Comparison of ENCODE assay signal across 8 cellular contexts in the genomic region with DNA sequence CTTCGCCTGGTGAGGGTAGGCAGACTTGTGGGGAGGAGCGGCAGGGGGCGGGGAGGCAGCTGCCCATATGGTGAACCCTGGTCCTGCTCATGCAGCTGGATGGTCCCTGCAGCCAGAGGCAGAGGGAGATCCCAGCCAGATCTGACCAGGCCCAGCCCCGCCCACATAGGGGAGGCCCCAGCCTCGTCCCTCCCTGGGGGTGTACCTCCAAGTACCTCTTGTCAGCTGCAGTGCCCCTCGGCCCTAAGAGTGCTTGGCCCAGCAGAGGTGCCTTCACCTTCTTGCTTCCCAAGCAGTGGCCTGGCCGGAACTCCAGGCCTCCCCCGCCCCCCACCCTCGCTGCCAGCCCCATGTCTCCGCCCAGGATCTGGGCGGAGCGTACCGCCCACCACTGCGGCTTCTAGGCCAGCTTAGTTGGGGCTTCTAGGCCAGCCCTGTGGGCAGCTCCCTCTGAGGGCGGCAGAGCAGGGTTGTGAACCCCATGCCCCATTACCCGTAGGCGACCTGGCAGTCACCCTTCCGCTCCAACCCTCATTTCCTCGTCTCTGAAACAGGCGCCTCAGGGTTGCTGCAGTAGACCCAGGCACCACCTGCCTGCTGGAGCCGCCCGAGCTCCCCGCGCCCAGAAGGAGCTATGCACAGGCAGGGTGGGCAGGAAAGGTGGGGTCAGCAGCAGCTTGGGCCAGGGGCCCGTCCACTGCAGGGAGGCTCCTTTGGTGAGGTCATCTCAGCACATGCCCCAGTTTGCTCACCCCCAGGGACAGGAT. TPM values are rescaled to one million over a fixed set of nuclear protein-coding genes. Genes with fewer than 3 reads are reported as not detected.
DNase-seq lines count a peak whose midpoint lies in the region; ATAC-seq and TF ChIP-seq lines count a peak whose summit lies in the region.

TSS of gene SARDH (minus strand) at position 314 of the 767 bp plus-strand sequence. CDS start 4,179 bp downstream, outside the sequence.

- no peak for DNase-seq in G401 (ENCODE audit: low spot score)
- peak; percentile 38 for DNase-seq in NCI-H1092 (lab: John Stamatoyannopoulos, UW)
- DNase-seq in activated CD8-positive, alpha-beta memory T cell treated with anti-CD3 and anti-CD28 coated beads for 4 hours (ENCODE audit: low read depth in 2 of 2), result peak; percentile 14 to 24
- peak; percentile 32 for DNase-seq in fibroblast of mammary gland (ENCODE audit: low read depth)
- DNase-seq in naive thymus-derived CD4-positive, alpha-beta T cell, result peak in 4 of 9 donors; percentile 15 to 51 (median 20)
- DNase-seq in tibial artery, result peak in 1 of 2 donors; percentile 67
- no peak for DNase-seq in NCI-H187 treated with DMSO at 0.1 percent for 48 hours (lab: John Stamatoyannopoulos, UW)

- H3K36me3 ChIP-seq in naive thymus-derived CD4-positive, alpha-beta T cell (ENCODE audit: control insufficient read depth in 2 of 3, insufficient read depth in 3 of 3, low read length in 3 of 3), result no peaks in the 10 kb centered on the region
- H3K36me3 ChIP-seq in tibial artery, result no peaks in the 10 kb centered on the region

- in situ Hi-C loops in G401 (cut with HindIII; ENCODE audit: low sequenced_read_pairs), result no loop called here

- CTCF ChIA-PET in naive thymus-derived CD4-positive, alpha-beta T cell (lab: Charles Lee), result interaction anchor here (0.9 kb wide), 1 partner anchor 8 kb away, joined by 4 read pairs; no protein-coding TSS in a partner anchor

- H3K4me3 ChIP-seq in fibroblast of mammary gland (ENCODE audit: control insufficient read depth, low read depth, low read length), result peak within 1 kb of the TSS; percentile 30
- H3K4me3 ChIP-seq in naive thymus-derived CD4-positive, alpha-beta T cell (ENCODE audit: low read length), result peak within 1 kb of the TSS; percentile 31
- H3K4me3 ChIP-seq in tibial artery, result peak within 1 kb of the TSS; percentile 25 to 30

- peak; percentile 70 for ATAC-seq in naive thymus-derived CD4-positive, alpha-beta T cell
- no peak for ATAC-seq in GM19397 (IDR thresholded peaks at IDR 0.05; ENCODE audit: unreplicated experiment)

- POLR2A ChIA-PET in naive thymus-derived CD4-positive, alpha-beta T cell (lab: Charles Lee), result no interaction called here

- no peaks in the 10 kb centered on the region for H3K9me3 ChIP-seq in naive thymus-derived CD4-positive, alpha-beta T cell (ENCODE audit: control insufficient read depth in 2 of 3, low read length in 3 of 3)
- H3K9me3 ChIP-seq in tibial artery, result no peaks in the 10 kb centered on the region

- H3K27ac Mint-ChIP-seq in naive thymus-derived CD4-positive, alpha-beta T cell, result peak within 1 kb of the TSS in 1 of 9 donors; percentile 46

- H3K27me3 Mint-ChIP-seq in naive thymus-derived CD4-positive, alpha-beta T cell, result no peaks in the 10 kb centered on the region

- H3K9me3 Mint-ChIP-seq in naive thymus-derived CD4-positive, alpha-beta T cell, result no peaks in the 10 kb centered on the region

- intact Hi-C loops in naive thymus-derived CD4-positive, alpha-beta T cell (cut with micrococcal nuclease), result no loop called here
- intact Hi-C loops in tibial artery (cut with DNase I; ENCODE audit: low total_unique reads), result no loop called here

- no peaks in the 10 kb centered on the region for H3K27me3 ChIP-seq in naive thymus-derived CD4-positive, alpha-beta T cell (ENCODE audit: control insufficient read depth in 2 of 2, insufficient read depth in 2 of 2, low read length in 2 of 2)
- peaks cover 0 to 52% of the 10 kb centered on the region in 2 donors for H3K27me3 ChIP-seq in tibial artery

- H3K36me3 Mint-ChIP-seq in naive thymus-derived CD4-positive, alpha-beta T cell, result no peaks in the 10 kb centered on the region

- peak within 1 kb of the TSS in 8 of 10 donors; percentile 27 to 62 (median 54) for H3K4me3 Mint-ChIP-seq in naive thymus-derived CD4-positive, alpha-beta T cell

- peaks cover 3 to 6% of the 10 kb centered on the region in 2 donors for H3K4me1 ChIP-seq in naive thymus-derived CD4-positive, alpha-beta T cell (ENCODE audit: control insufficient read depth in 2 of 2, insufficient read depth in 2 of 2, low read length in 2 of 2)
- H3K4me1 ChIP-seq in tibial artery, result peaks cover 0 to 18% (median 0%) of the 10 kb centered on the region in 4 donors

- TF ChIP-seq CTCF in fibroblast of mammary gland (conservative IDR thresholded peaks at IDR 0.05; ENCODE audit: control insufficient read depth, insufficient read depth, low read depth, low read length) (no peak), tibial artery (IDR thresholded peaks at IDR 0.05) (no peak)

- H3K27ac ChIP-seq in naive thymus-derived CD4-positive, alpha-beta T cell (ENCODE audit: low read depth, low read length), result no peak within 1 kb of the TSS
- no peak within 1 kb of the TSS for H3K27ac ChIP-seq in tibial artery

- H3K4me1 Mint-ChIP-seq in naive thymus-derived CD4-positive, alpha-beta T cell, result peaks cover 2 to 11% (median 5%) of the 10 kb centered on the region in 7 donors

RNA-seq across cellular contexts. Expression of gene SARDH, which starts in this region (rescaled TPM):
- total RNA-seq in G401 (2014; rRNA removed; shearing (Covaris generic)), result 13.2 and 17.3 TPM in 2 replicates
- 10 to 100 TPM in 3 of 5 experiments, 1 to 10 TPM in 1, under 1 TPM in 1; 0.73 to 27.2 (median 16.5) TPM for total RNA-seq in naive thymus-derived CD4-positive, alpha-beta T cell
- polyA plus RNA-seq in naive thymus-derived CD4-positive, alpha-beta T cell, result 10 to 100 TPM; 10.2 to 11.0 TPM

Comparison
In these comparisons a context has a peak if more than half of its experiments do, and no peak if none do; other contexts are left out.
1. DNase-seq: peak in NCI-H1092 (single experiment), activated CD8-positive, alpha-beta memory T cell treated with anti-CD3 and anti-CD28 coated beads for 4 hours (2 of 2) and fibroblast of mammary gland (single experiment); none in G401 (single experiment) and NCI-H187 treated with DMSO at 0.1 percent for 48 hours (single experiment).
2. Peak in every context shown above with its lines, with median percentiles within 50 percentile points of each other: H3K4me3 ChIP-seq.